In genomic region chr12:26937443-26937862, GRCh38 we compare ENCODE assay signal across 8 cellular contexts. TPM values are rescaled to one million over a fixed set of nuclear protein-coding genes. Genes with fewer than 3 reads are reported as not detected.
A peak's percentile ranks its signal among the peaks of the same experiment; 100 is the strongest.
DNase-seq lines count a peak whose midpoint lies in the region; ATAC-seq and TF ChIP-seq lines count a peak whose summit lies in the region.

No MANE protein-coding gene starts in this region.

- H3F3A ChIP-seq in neural cell (ENCODE audit: insufficient read depth, low read length, poor library complexity, severe bottlenecking): peaks cover 5% of the 10 kb centered on the region

- no peaks in the 10 kb centered on the region for H3K27me3 Mint-ChIP-seq in CD4-positive, alpha-beta T cell

- CTCF ChIA-PET in CD4-positive, alpha-beta T cell (lab: Charles Lee): interaction anchor here (1.0 kb wide), 1 partner anchor 77 kb away, joined by 4 read pairs; the partner anchor contains the start of gene TM7SF3

- no peaks in the 10 kb centered on the region for H3K9me3 ChIP-seq in CD4-positive, alpha-beta T cell (ENCODE audit: control insufficient read depth, low read length)
- no peaks in the 10 kb centered on the region for H3K9me3 ChIP-seq in duodenal mucosa (ENCODE audit: control insufficient read depth in 1 of 2, low read length in 2 of 2)
- no peaks in the 10 kb centered on the region for H3K9me3 ChIP-seq in neural cell (ENCODE audit: low read length)

- peaks cover 61% of the 10 kb centered on the region for H3K79me2 ChIP-seq in neural cell (replicated peaks; ENCODE audit: insufficient read depth, low read length)

- no peaks in the 10 kb centered on the region for H3K9me2 ChIP-seq in neural cell (ENCODE audit: insufficient read depth, low read length)

- no peak for DNase-seq in CD4-positive, alpha-beta T cell
- DNase-seq in LNCaP clone FGC (ENCODE audit: low read depth) (no peak), NCI-H82 treated with DMSO at 0.1 percent for 48 hours (lab: John Stamatoyannopoulos, UW; ENCODE audit: unreplicated experiment) (no peak)
- no peak for DNase-seq in stimulated activated CD4-positive, alpha-beta T cell treated with anti-CD3 and anti-CD28 coated beads, Interleukin-1b, Interleukin-23, amount 100 ng/mL, for 48 hours

- H3K4me3 Mint-ChIP-seq in CD4-positive, alpha-beta T cell: peak overlapping the region; percentile 90

- H3K9ac ChIP-seq in duodenal mucosa (ENCODE audit: low read depth in 1 of 2, low read length in 2 of 2) (peak overlapping the region; percentile 91 to 97), neural cell (ENCODE audit: low read length) (peak overlapping the region; percentile 92)

- POLR2A ChIA-PET in CD4-positive, alpha-beta T cell (lab: Charles Lee): interaction anchor here (0.6 to 1.2 kb wide), 5 partner anchors 11 to 104 kb away, joined by 3 to 10 read pairs (median 4); partner anchors contain the start of genes ITPR2, MED21 and TM7SF3

- ATAC-seq in CD4-positive, alpha-beta T cell (ENCODE audit: poor library complexity): no peak
- ATAC-seq in GM19397 (IDR thresholded peaks at IDR 0.05; ENCODE audit: unreplicated experiment) (no peak), HG03565 (IDR thresholded peaks at IDR 0.05; ENCODE audit: unreplicated experiment) (no peak)

- H3K9me3 Mint-ChIP-seq in CD4-positive, alpha-beta T cell: no peaks in the 10 kb centered on the region

- TF ChIP-seq CTCF in CD4-positive, alpha-beta T cell (IDR thresholded peaks at IDR 0.05): no peak
- TF ChIP-seq CTCF in LNCaP clone FGC (IDR thresholded peaks at IDR 0.05; ENCODE audit: control insufficient read depth, extremely low read depth, insufficient read depth) (no peak), neural cell (IDR thresholded peaks at IDR 0.05; ENCODE audit: poor library complexity, severe bottlenecking) (no peak)

- intact Hi-C loops in CD4-positive, alpha-beta T cell (cut with DNase I, micrococcal nuclease): loop anchor here (1.0 to 5.0 kb wide), 4 partner anchors 35 to 370 kb away; partner anchors contain the start of genes ITPR2 (in 1 of the 2) and TM7SF3 (in 1 of the 2)

- no peak for TF ChIP-seq EP300 in neural cell (conservative IDR thresholded peaks at IDR 0.05; ENCODE audit: poor library complexity, severe bottlenecking)

- peak overlapping the region; percentile 98 for H3K4me3 ChIP-seq in LNCaP clone FGC (ENCODE audit: low read depth, low read length)
- peak overlapping the region; percentile 92 to 97 for H3K4me3 ChIP-seq in duodenal mucosa (ENCODE audit: low read depth in 1 of 2, low read length in 2 of 2)
- H3K4me3 ChIP-seq in neural cell (ENCODE audit: low read length): peak overlapping the region; percentile 84

- H3K36me3 Mint-ChIP-seq in CD4-positive, alpha-beta T cell (ENCODE audit: low read depth): peaks cover 48% of the 10 kb centered on the region

- H4K20me1 ChIP-seq in neural cell (ENCODE audit: insufficient read depth): no peaks in the 10 kb centered on the region

- no peaks in the 10 kb centered on the region for H3K27me3 ChIP-seq in CD4-positive, alpha-beta T cell (ENCODE audit: control insufficient read depth, insufficient read depth, low read length)
- H3K27me3 ChIP-seq in duodenal mucosa (ENCODE audit: control insufficient read depth in 1 of 2, insufficient read depth in 2 of 2, low read length in 2 of 2): no peaks in the 10 kb centered on the region
- no peaks in the 10 kb centered on the region for H3K27me3 ChIP-seq in neural cell (ENCODE audit: insufficient read depth, low read depth, low read length)

- H3K36me3 ChIP-seq in duodenal mucosa (ENCODE audit: control insufficient read depth in 1 of 2, insufficient read depth in 2 of 2, low read length in 2 of 2) (no peaks in the 10 kb centered on the region), neural cell (ENCODE audit: insufficient read depth, low read length) (no peaks in the 10 kb centered on the region)

- no peak for TF ChIP-seq RAD21 in neural cell (conservative IDR thresholded peaks at IDR 0.05)

- H2AFZ ChIP-seq in neural cell (ENCODE audit: low read depth, low read length): peak overlapping the region; percentile 28

- peak overlapping the region; percentile 94 for H3K27ac ChIP-seq in CD4-positive, alpha-beta T cell (ENCODE audit: low read depth, low read length)
- H3K27ac ChIP-seq in duodenal mucosa (ENCODE audit: low read depth, low read length) (peak overlapping the region; percentile 89), neural cell (ENCODE audit: low read length) (peak overlapping the region; percentile 93)

- H3K4me1 ChIP-seq in duodenal mucosa (ENCODE audit: control insufficient read depth in 1 of 2, insufficient read depth in 2 of 2, low read length in 2 of 2): peaks cover 24 to 32% of the 10 kb centered on the region in 2 donors

- peak overlapping the region; percentile 86 for H3K27ac Mint-ChIP-seq in CD4-positive, alpha-beta T cell

- peak overlapping the region; percentile 85 for H3K4me2 ChIP-seq in neural cell (ENCODE audit: low read length)

- peaks cover 80% of the 10 kb centered on the region for H3K4me1 Mint-ChIP-seq in CD4-positive, alpha-beta T cell (ENCODE audit: low read depth)

TF ChIP-seq in neural cell, 6 proteins besides CTCF, POLR2A, EP300 and RAD21:
- TF ChIP-seq EZH2 (IDR thresholded peaks at IDR 0.05; ENCODE audit: borderline replicate concordance, insufficient read depth, low read length, poor library complexity, severe bottlenecking): no peak
- peak; percentile 91 for TF ChIP-seq MXI1 (conservative IDR thresholded peaks at IDR 0.05; ENCODE audit: poor library complexity, severe bottlenecking)
- TF ChIP-seq SMC3 (conservative IDR thresholded peaks at IDR 0.05; ENCODE audit: poor library complexity): peak; percentile 63
- TF ChIP-seq TAF1 (IDR thresholded peaks at IDR 0.05; ENCODE audit: low read depth): no peak
- TF ChIP-seq POLR2AphosphoS5 (IDR thresholded peaks at IDR 0.05): no peak
- TF ChIP-seq REST (IDR thresholded peaks at IDR 0.05; ENCODE audit: borderline replicate concordance): no peak

RNA-seq across cellular contexts. Expression of gene INTS13, which starts 0.3 kb away (rescaled TPM):
- total RNA-seq in CD4-positive, alpha-beta T cell: 10 to 100 TPM in 1 of 2 experiments, 1 to 10 TPM in 1; 8.5 to 12.1 TPM
- polyA plus RNA-seq in neural cell: 15.3 and 28.8 TPM in 2 replicates
- polyA minus RNA-seq in neural cell: 27.2 and 30.9 TPM in 2 replicates

RNA-seq across cellular contexts. Expression of gene FGFR1OP2, which starts 0.8 kb away (rescaled TPM):
- 10 to 100 TPM; 44.8 to 46.8 TPM for total RNA-seq in CD4-positive, alpha-beta T cell
- polyA plus RNA-seq in neural cell: 79.4 and 88.8 TPM in 2 replicates
- polyA minus RNA-seq in neural cell: 63.6 and 66.0 TPM in 2 replicates
